ENCODE assay signal across 28 cellular contexts in genomic region chr20:5859611-5860010, GRCh38. TPM values are rescaled to one million over a fixed set of nuclear protein-coding genes. Genes with fewer than 3 reads are reported as not detected.
DNase-seq lines count a peak whose midpoint lies in the region; ATAC-seq and TF ChIP-seq lines count a peak whose summit lies in the region.
"Had no signal": no experiment of that assay in that cellular context is flagged by ENCODE, and none has a peak within 500 bp of the region (broad histone marks: within the 10 kb centered on the region; RNA-seq: fewer than 3 reads in every experiment).

No MANE protein-coding gene starts in this region.

- POLR2A ChIA-PET in CD4-positive, alpha-beta T cell (lab: Charles Lee) = no interaction called here

- H3K4me1 Mint-ChIP-seq in CD4-positive, alpha-beta T cell (ENCODE audit: low read depth) = peaks cover 11% of the 10 kb centered on the region
- H3K4me1 Mint-ChIP-seq: neural progenitor cell had no signal

- intact Hi-C loops in CD4-positive, alpha-beta T cell (cut with DNase I, micrococcal nuclease) = loop anchor here in 1 of 2 experiments (5.0 kb wide), 1 partner anchor 43 kb away; no protein-coding TSS in a partner anchor

- DNase-seq in EH (ENCODE audit: low read depth) (peak; percentile 39), MG63 (peak; percentile 42), choroid plexus epithelial cell (ENCODE audit: low read depth) (peak; percentile 51), iris pigment epithelial cell (ENCODE audit: low read depth) (peak; percentile 90), coronary artery (ENCODE audit: low spot score) (no peak), G401 (ENCODE audit: low spot score) (no peak)
- DNase-seq in activated naive CD4-positive, alpha-beta T cell treated with anti-CD3 and anti-CD28 coated beads, Interleukin-2, amount 50 U/mL, for 72 hours (ENCODE audit: low spot score in 2 of 2) = no peak
- DNase-seq in CD4-positive, alpha-beta T cell = no peak
- DNase-seq: activated CD4-positive, CD25-positive, alpha-beta regulatory T cell; activated T-cell treated with anti-CD3 and anti-CD28 coated beads, Interleukin-2, amount 50 U/mL, for 48 hours; cerebellar nuclear complex; dorsolateral prefrontal cortex; foreskin keratinocyte; H9; head of caudate nucleus; Karpas-422; left ventricle myocardium superior; NCI-H1092 treated with DMSO at 0.1 percent for 48 hours; NCI-H1930; NCI-H2171 treated with DMSO at 0.1 percent for 48 hours; NCI-H510A treated with DMSO at 0.1 percent for 48 hours; stimulated activated naive CD8-positive, alpha-beta T cell treated with anti-CD3 and anti-CD28 coated beads, Interleukin-15, Interleukin-2, amounts not matched to agents 100 U/mL and 50 U/mL, for 24 hours; T-helper 17 cell had no signal

- H3K27me3 ChIP-seq in MG63 = no peaks in the 10 kb centered on the region
- no peaks in the 10 kb centered on the region for H3K27me3 ChIP-seq in CD4-positive, alpha-beta T cell (ENCODE audit: control insufficient read depth, insufficient read depth, low read length)
- H3K27me3 ChIP-seq: dorsolateral prefrontal cortex, foreskin keratinocyte, neural progenitor cell had no signal

- TF ChIP-seq CTCF in choroid plexus epithelial cell (conservative IDR thresholded peaks at IDR 0.05; ENCODE audit: low read depth, low read length) (no peak), coronary artery (IDR thresholded peaks at IDR 0.05) (no peak)
- TF ChIP-seq CTCF in CD4-positive, alpha-beta T cell (IDR thresholded peaks at IDR 0.05) = no peak

- no peaks in the 10 kb centered on the region for H3K9me3 ChIP-seq in MG63
- no peaks in the 10 kb centered on the region for H3K9me3 ChIP-seq in CD4-positive, alpha-beta T cell (ENCODE audit: control insufficient read depth, low read length)

- no peak overlapping the region for H3K4me3 Mint-ChIP-seq in CD4-positive, alpha-beta T cell
- H3K4me3 Mint-ChIP-seq: H9, neural progenitor cell, T-helper 17 cell had no signal

- in situ Hi-C loops in G401 (cut with HindIII; ENCODE audit: low sequenced_read_pairs) = no loop called here

- H3K4me3 ChIP-seq in MG63 = no peak overlapping the region
- no peak overlapping the region for H3K4me3 ChIP-seq in choroid plexus epithelial cell (ENCODE audit: low read depth, low read length)
- H3K4me3 ChIP-seq in coronary artery = no peak overlapping the region
- H3K4me3 ChIP-seq: dorsolateral prefrontal cortex, neural progenitor cell, SK-N-MC, smooth muscle cell had no signal

- no peaks in the 10 kb centered on the region for H3K27me3 Mint-ChIP-seq in CD4-positive, alpha-beta T cell
- H3K27me3 Mint-ChIP-seq: T-helper 17 cell had no signal

- H3K27ac Mint-ChIP-seq in activated naive CD4-positive, alpha-beta T cell treated with anti-CD3 and anti-CD28 coated beads, Interleukin-2, amount 50 U/mL, for 72 hours = no peak overlapping the region
- no peak overlapping the region for H3K27ac Mint-ChIP-seq in CD4-positive, alpha-beta T cell
- H3K27ac Mint-ChIP-seq: H9, neural progenitor cell, T-helper 17 cell had no signal

- CTCF ChIA-PET in CD4-positive, alpha-beta T cell (lab: Charles Lee) = no interaction called here

- ATAC-seq in activated naive CD4-positive, alpha-beta T cell treated with anti-CD3 and anti-CD28 coated beads, Interleukin-2, amount 50 U/mL, for 72 hours = no peak
- ATAC-seq in CD4-positive, alpha-beta T cell (ENCODE audit: poor library complexity) = no peak
- ATAC-seq: foreskin keratinocyte; left ventricle myocardium superior; stimulated activated naive CD8-positive, alpha-beta T cell treated with anti-CD3 and anti-CD28 coated beads, Interleukin-15, Interleukin-2, amounts not matched to agents 100 U/mL and 50 U/mL, for 24 hours; T-helper 17 cell had no signal

- H3K9me3 Mint-ChIP-seq in activated naive CD4-positive, alpha-beta T cell treated with anti-CD3 and anti-CD28 coated beads, Interleukin-2, amount 50 U/mL, for 72 hours = no peaks in the 10 kb centered on the region
- no peaks in the 10 kb centered on the region for H3K9me3 Mint-ChIP-seq in CD4-positive, alpha-beta T cell
- H3K9me3 Mint-ChIP-seq: H9, neural progenitor cell had no signal

- H3K36me3 Mint-ChIP-seq in activated naive CD4-positive, alpha-beta T cell treated with anti-CD3 and anti-CD28 coated beads, Interleukin-2, amount 50 U/mL, for 72 hours = peaks cover 6 to 11% of the 10 kb centered on the region in 2 donors
- H3K36me3 Mint-ChIP-seq in CD4-positive, alpha-beta T cell (ENCODE audit: low read depth) = peaks cover 8% of the 10 kb centered on the region
- H3K36me3 Mint-ChIP-seq: neural progenitor cell had no signal

- H3K36me3 ChIP-seq in MG63 = no peaks in the 10 kb centered on the region
- H3K36me3 ChIP-seq: neural progenitor cell had no signal

- H3K27ac ChIP-seq in coronary artery = no peak overlapping the region
- H3K27ac ChIP-seq in CD4-positive, alpha-beta T cell (ENCODE audit: low read depth, low read length) = no peak overlapping the region
- H3K27ac ChIP-seq: dorsolateral prefrontal cortex, foreskin keratinocyte, neural progenitor cell, parathyroid adenoma, SK-N-MC had no signal

RNA-seq across cellular contexts. Expression of gene CHGB, which starts 51.7 kb away (rescaled TPM):
- total RNA-seq in MG63 (2014; rRNA removed; shearing (Covaris generic); ENCODE audit: low replicate concordance) = not detected in 2 replicates
- total RNA-seq in activated naive CD4-positive, alpha-beta T cell treated with anti-CD3 and anti-CD28 coated beads, Interleukin-2, amount 50 U/mL, for 72 hours = under 1 TPM; 0.10 to 0.25 TPM
- total RNA-seq in G401 (2014; rRNA removed; shearing (Covaris generic)) = 0.06 and 1.5 TPM in 2 replicates
- under 1 TPM in 1 of 2 experiments, not detected in 1; 0.34 TPM for total RNA-seq in CD4-positive, alpha-beta T cell
- total RNA-seq: mesenteric fat pad, smooth muscle cell had no signal

Comparison
In these comparisons a context has a peak if more than half of its experiments do, and no peak if none do; other contexts are left out.
1. DNase-seq: peak in EH (single experiment), MG63 (single experiment), choroid plexus epithelial cell (single experiment) and iris pigment epithelial cell (single experiment); none in activated naive CD4-positive, alpha-beta T cell treated with anti-CD3 and anti-CD28 coated beads, Interleukin-2, amount 50 U/mL, for 72 hours (0 of 2), coronary artery (single experiment), G401 (single experiment) and CD4-positive, alpha-beta T cell (0 of 10).